ENCODE assay signal across 9 cellular contexts in genomic region chr5:113487411-113487778, GRCh38. TPM values are rescaled to one million over a fixed set of nuclear protein-coding genes. Genes with fewer than 3 reads are reported as not detected.
DNase-seq lines count a peak whose midpoint lies in the region; ATAC-seq, FAIRE-seq and TF ChIP-seq lines count a peak whose summit lies in the region.
"Had no signal": no experiment of that assay in that cellular context is flagged by ENCODE, and none has a peak within 500 bp of the region (broad histone marks: within the 10 kb centered on the region; RNA-seq: fewer than 3 reads in every experiment).

No MANE protein-coding gene starts in this region.

- H3K27ac ChIP-seq in body of pancreas (peak overlapping the region in 1 of 4 donors; percentile 52), kidney (ENCODE audit: low read depth in 2 of 2, low read length in 2 of 2) (no peak overlapping the region), subcutaneous abdominal adipose tissue (ENCODE audit: low read depth, low read length) (no peak overlapping the region)

- H3K4me1 ChIP-seq in body of pancreas (peaks cover 22% of the 10 kb centered on the region), kidney (ENCODE audit: control insufficient read depth in 1 of 2, insufficient read depth in 1 of 2, low read depth in 1 of 2, low read length in 2 of 2) (peaks cover 0 to 2% of the 10 kb centered on the region in 2 donors), subcutaneous abdominal adipose tissue (ENCODE audit: control insufficient read depth in 5 of 5, insufficient read depth in 5 of 5, low read length in 5 of 5) (peaks cover 0 to 26% (median 21%) of the 10 kb centered on the region in 5 donors)

- FAIRE-seq in kidney (lab: Jason Lieb, UNC): no peak

- no peak for TF ChIP-seq POLR2A in body of pancreas (IDR thresholded peaks at IDR 0.05)

- no peaks in the 10 kb centered on the region for H3K9me3 ChIP-seq in body of pancreas
- H3K9me3 ChIP-seq in kidney (ENCODE audit: control insufficient read depth in 1 of 2, low read length in 2 of 2): peaks cover 0 to 5% of the 10 kb centered on the region in 2 donors
- H3K9me3 ChIP-seq in subcutaneous abdominal adipose tissue (ENCODE audit: control insufficient read depth in 5 of 5, low read length in 5 of 5): peaks cover 8 to 21% (median 13%) of the 10 kb centered on the region in 5 donors

- ATAC-seq in body of pancreas: peak; percentile 28
- no peak for ATAC-seq in HG03196 (IDR thresholded peaks at IDR 0.05; ENCODE audit: unreplicated experiment)

- no peaks in the 10 kb centered on the region for H3K27me3 ChIP-seq in body of pancreas
- H3K27me3 ChIP-seq in subcutaneous abdominal adipose tissue (ENCODE audit: control insufficient read depth in 5 of 5, insufficient read depth in 4 of 5, low read length in 5 of 5): peaks cover 0 to 56% (median 30%) of the 10 kb centered on the region in 5 donors

- CTCF ChIA-PET in HEK293T (lab: Yijun Ruan, JAX): interaction anchor here (0.6 kb wide), 1 partner anchor 304 kb away, joined by 3 read pairs; no protein-coding TSS in a partner anchor

- intact Hi-C loops in body of pancreas (cut with DNase I) (no loop called here), kidney (cut with DNase I) (no loop called here)

- no peak for TF ChIP-seq CTCF in body of pancreas (IDR thresholded peaks at IDR 0.05)
- TF ChIP-seq CTCF in kidney (IDR thresholded peaks at IDR 0.05; ENCODE audit: borderline replicate concordance, extremely low read depth, insufficient read depth): no peak

- POLR2A ChIA-PET in HEK293T (lab: Yijun Ruan, JAX): interaction anchor here (1.0 to 2.2 kb wide), 4 partner anchors 13 to 110 kb away, joined by 3 to 13 read pairs (median 6); partner anchors contain the start of gene YTHDC2

- H3K9ac ChIP-seq in kidney (ENCODE audit: low read length in 2 of 2) (no peak overlapping the region), subcutaneous abdominal adipose tissue (ENCODE audit: low read length in 5 of 5) (peak overlapping the region in 1 of 5 donors; percentile 35)

- WGBS in body of pancreas, 2 donors: 0 to 9% methylated on average over 17 to 18 of the region's 18 CpGs

- DNase-seq in AG08395 (ENCODE audit: low spot score): peak; percentile 10
- DNase-seq in HEK293T (ENCODE audit: extremely low spot score): peak; percentile 41
- peak in 1 of 4 donors; percentile 18 for DNase-seq in body of pancreas
- peak; percentile 61 for DNase-seq in kidney
- DNase-seq in NCI-H1930 (lab: John Stamatoyannopoulos, UW): no peak
- DNase-seq in NCI-H2196 (lab: John Stamatoyannopoulos, UW; ENCODE audit: unreplicated experiment): no peak

- H3K36me3 ChIP-seq in body of pancreas (replicated peaks in 1 of 2; ENCODE audit: insufficient read depth in 1 of 2, low read depth in 2 of 2): no peaks in the 10 kb centered on the region
- H3K36me3 ChIP-seq in kidney (ENCODE audit: control insufficient read depth in 1 of 2, insufficient read depth in 2 of 2, low read length in 2 of 2): no peaks in the 10 kb centered on the region
- H3K36me3 ChIP-seq in subcutaneous abdominal adipose tissue (ENCODE audit: control insufficient read depth in 5 of 5, insufficient read depth in 5 of 5, low read length in 5 of 5): no peaks in the 10 kb centered on the region

- H3K4me3 ChIP-seq in body of pancreas (peak overlapping the region in 1 of 2 donors; percentile 21), kidney (ENCODE audit: low read length in 2 of 2) (peak overlapping the region; percentile 45 to 62), subcutaneous abdominal adipose tissue (ENCODE audit: low read depth in 1 of 5, low read length in 5 of 5) (peak overlapping the region in 4 of 5 donors; percentile 67 to 76 (median 70))

TF ChIP-seq in HEK293T, 16 proteins besides CTCF, POLR2A, EP300 and RAD21:
- TF ChIP-seq PKNOX1 (IDR thresholded peaks at IDR 0.05) (no peak), SUZ12 (IDR thresholded peaks at IDR 0.05) (no peak), CTBP1 (IDR thresholded peaks at IDR 0.05; ENCODE audit: borderline replicate concordance) (no peak), HDGF (IDR thresholded peaks at IDR 0.05; ENCODE audit: borderline replicate concordance) (no peak), L3MBTL2 (conservative IDR thresholded peaks at IDR 0.05) (no peak), FOXM1 (IDR thresholded peaks at IDR 0.05; ENCODE audit: borderline replicate concordance) (no peak), FOXK2 (IDR thresholded peaks at IDR 0.05) (no peak)

RNA-seq across cellular contexts. Expression of gene MCC, which starts 0.9 kb away (rescaled TPM):
- total RNA-seq in body of pancreas: 1 to 10 TPM; 7.5 to 9.9 TPM
- 20.6 TPM for total RNA-seq in kidney
- polyA plus RNA-seq in kidney (ENCODE audit: insufficient read depth, low read depth, low replicate concordance): 2.4 TPM

RNA-seq across cellular contexts. Expression of gene YTHDC2, which starts 26.1 kb away (rescaled TPM):
- 10 to 100 TPM; 20.8 to 36.9 TPM for total RNA-seq in body of pancreas
- total RNA-seq in kidney: 31.6 TPM
- polyA plus RNA-seq in kidney (ENCODE audit: insufficient read depth, low read depth, low replicate concordance): 6.2 TPM

RNA-seq across cellular contexts. Expression of gene TSSK1B, which starts 52.6 kb away (rescaled TPM):
- total RNA-seq in body of pancreas (not detected), kidney (0.13 TPM)
- polyA plus RNA-seq in kidney (ENCODE audit: insufficient read depth, low read depth, low replicate concordance): not detected
- total RNA-seq: temporal lobe had no signal

Comparison
In these comparisons a context has a peak if more than half of its experiments do, and no peak if none do; other contexts are left out.
1. DNase-seq: peak in AG08395 (single experiment), HEK293T (single experiment) and kidney (single experiment); none in NCI-H1930 (0 of 2) and NCI-H2196 (single experiment).